Comparison of ENCODE assay signal across 8 cellular contexts in genomic region chr15:77944002-77944867, GRCh38.
A peak's percentile ranks its signal among the peaks of the same experiment; 100 is the strongest.
DNase-seq lines count a peak whose midpoint lies in the region; ATAC-seq and TF ChIP-seq lines count a peak whose summit lies in the region.

No MANE protein-coding gene starts in this region.

- no peaks in the 10 kb centered on the region for H3K9me2 ChIP-seq in MM.1S (replicated peaks; ENCODE audit: insufficient read depth, low read length)

- ATAC-seq in activated CD4-positive, CD25-positive, alpha-beta regulatory T cell treated with anti-CD3 and anti-CD28 coated beads, Interleukin-2, amount 50 U/mL, for 24 hours = peak; percentile 48 to 62

- H3K27me3 Mint-ChIP-seq in endodermal cell (ENCODE audit: insufficient read depth) = no peaks in the 10 kb centered on the region

- H3K79me2 ChIP-seq in MM.1S (ENCODE audit: low read length) = no peaks in the 10 kb centered on the region

- H3K4me1 Mint-ChIP-seq in endodermal cell = peaks cover 7% of the 10 kb centered on the region

- DNase-seq in activated CD4-positive, CD25-positive, alpha-beta regulatory T cell treated with anti-CD3 and anti-CD28 coated beads, Interleukin-2, amount 50 U/mL, for 72 hours = no peak
- DNase-seq in MM.1S (peak; percentile 19), endodermal cell (peak; percentile 93), medulla oblongata (ENCODE audit: extremely low spot score) (peak; percentile 88), GF-D8 (lab: John Stamatoyannopoulos, UW) (no peak)
- DNase-seq in activated CD4-positive, alpha-beta T cell treated with anti-CD3 and anti-CD28 coated beads, Interleukin-2, amount 50 U/mL, for 24 hours (ENCODE audit: low read depth in 1 of 2, low spot score in 1 of 2) = peak; percentile 13 to 21
- peak in 2 of 3 experiments; percentile 21 to 52 for DNase-seq in stimulated activated CD4-positive, alpha-beta T cell treated with anti-CD3 and anti-CD28 coated beads, TNF-alpha, amount 100 ng/mL, for 24 hours (ENCODE audit: low read depth in 3 of 3)

- H3K4me3 Mint-ChIP-seq in endodermal cell = peak overlapping the region; percentile 76

- TF ChIP-seq CTCF in MM.1S (IDR thresholded peaks at IDR 0.05; ENCODE audit: low read length) = no peak
- TF ChIP-seq CTCF in endodermal cell (conservative IDR thresholded peaks at IDR 0.05) = no peak

- H3K4me3 ChIP-seq in MM.1S (ENCODE audit: low read length) (peak overlapping the region; percentile 41; the same call in 1 of the 2 replicates), endodermal cell (ENCODE audit: low read length) (peak overlapping the region; percentile 73)

- H3K9me3 Mint-ChIP-seq in endodermal cell = no peaks in the 10 kb centered on the region

- no peaks in the 10 kb centered on the region for H4K20me1 ChIP-seq in MM.1S (ENCODE audit: insufficient read depth, low read length)

- H2AFZ ChIP-seq in MM.1S (ENCODE audit: low read length) = peak overlapping the region; percentile 61; the same call in 1 of the 2 replicates

- H3K27me3 ChIP-seq in MM.1S (replicated peaks; ENCODE audit: insufficient read depth, low read length) (peaks cover 10% of the 10 kb centered on the region; the same call in 1 of the 2 replicates), endodermal cell (ENCODE audit: control insufficient read depth, insufficient read depth, low read length, poor library complexity, severe bottlenecking) (no peaks in the 10 kb centered on the region)

- H3K27ac ChIP-seq in MM.1S (ENCODE audit: low read length) (no peak overlapping the region), endodermal cell (ENCODE audit: low read depth, low read length) (no peak overlapping the region)

- H3K36me3 Mint-ChIP-seq in endodermal cell (ENCODE audit: low read depth) = no peaks in the 10 kb centered on the region

- H3K4me2 ChIP-seq in MM.1S (ENCODE audit: low read depth, low read length) = peak overlapping the region; percentile 45; the same call in 1 of the 2 replicates

- H3F3A ChIP-seq in MM.1S (ENCODE audit: insufficient read depth, low read length) = no peaks in the 10 kb centered on the region

- no peaks in the 10 kb centered on the region for H3K9me3 ChIP-seq in MM.1S (replicated peaks; ENCODE audit: insufficient read depth, low read length)
- H3K9me3 ChIP-seq in endodermal cell (ENCODE audit: control insufficient read depth, low read length) = no peaks in the 10 kb centered on the region

- H3K36me3 ChIP-seq in MM.1S (replicated peaks; ENCODE audit: insufficient read depth, low read length) (no peaks in the 10 kb centered on the region), endodermal cell (ENCODE audit: control insufficient read depth, insufficient read depth, low read length) (no peaks in the 10 kb centered on the region)

- H3K4me1 ChIP-seq in MM.1S (ENCODE audit: low read length) = no peaks in the 10 kb centered on the region
- no peaks in the 10 kb centered on the region for H3K4me1 ChIP-seq in endodermal cell (ENCODE audit: control insufficient read depth, insufficient read depth, low read length)

- H3K27ac Mint-ChIP-seq in endodermal cell = peak overlapping the region; percentile 96

- WGBS in endodermal cell (ENCODE audit: insufficient coverage in 1 of 2, insufficient read length in 1 of 2), 2 experiments = 14 to 18% methylated on average over 16 to 45 of the region's 45 CpGs

- H3K9ac ChIP-seq in MM.1S (ENCODE audit: low read length) (no peak overlapping the region), endodermal cell (ENCODE audit: extremely low read depth, low read length, poor library complexity, severe bottlenecking) (peak overlapping the region; percentile 15)

Comparison
In these comparisons a context has a peak if more than half of its experiments do, and no peak if none do; other contexts are left out.
1. DNase-seq: peak in MM.1S (single experiment), activated CD4-positive, alpha-beta T cell treated with anti-CD3 and anti-CD28 coated beads, Interleukin-2, amount 50 U/mL, for 24 hours (2 of 2), endodermal cell (single experiment), medulla oblongata (single experiment) and stimulated activated CD4-positive, alpha-beta T cell treated with anti-CD3 and anti-CD28 coated beads, TNF-alpha, amount 100 ng/mL, for 24 hours (2 of 3); none in activated CD4-positive, CD25-positive, alpha-beta regulatory T cell treated with anti-CD3 and anti-CD28 coated beads, Interleukin-2, amount 50 U/mL, for 72 hours (single experiment) and GF-D8 (single experiment).